In the genomic region with DNA sequence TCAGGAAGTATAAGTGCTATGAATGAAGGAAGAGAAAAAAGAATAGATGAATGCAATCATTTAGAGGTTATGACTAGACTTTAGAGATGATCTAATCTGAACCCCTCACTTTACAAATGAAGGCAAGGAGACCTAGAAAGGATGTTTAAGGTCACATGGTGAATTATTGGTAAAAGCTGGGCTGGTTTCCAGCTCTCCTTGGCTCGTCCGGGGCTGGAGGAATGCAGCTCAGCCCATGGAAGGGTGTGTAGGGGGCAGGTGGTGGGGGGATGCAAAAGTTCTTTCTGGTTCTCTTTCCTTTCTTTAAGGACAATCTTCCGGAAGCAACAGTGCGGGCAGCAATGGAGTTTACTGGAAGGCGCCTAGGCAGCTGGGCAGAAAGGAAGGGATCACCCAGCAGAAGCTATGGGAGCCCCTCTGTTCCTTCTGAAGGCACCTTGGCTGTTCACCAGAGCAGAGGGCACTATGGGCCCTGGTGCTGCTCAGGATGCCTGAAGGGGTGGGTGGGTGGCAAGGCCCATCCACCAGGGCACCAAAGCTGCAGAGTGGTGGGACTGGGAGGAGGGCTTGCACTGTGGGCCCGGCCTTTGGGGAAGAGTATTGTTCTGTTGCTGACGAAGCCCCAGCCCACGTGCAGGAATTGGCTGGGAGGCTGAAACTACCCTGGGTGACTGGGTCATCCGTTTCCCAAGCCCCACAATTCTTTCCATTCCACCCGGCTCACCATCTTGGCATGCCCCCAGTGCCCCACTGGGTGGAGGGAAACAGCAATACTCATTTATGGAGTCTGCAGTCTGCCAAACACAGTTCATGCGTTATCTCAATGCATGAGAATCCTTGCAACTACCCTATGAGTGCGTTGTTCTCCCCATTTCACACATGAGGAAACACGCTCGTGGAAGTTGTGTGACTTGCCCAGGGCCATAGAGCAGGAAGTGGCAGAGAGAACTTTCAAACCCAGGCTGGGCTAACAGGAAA, we compare ENCODE assay signal across 9 cellular contexts.
A peak's percentile ranks its signal among the peaks of the same experiment; 100 is the strongest.
DNase-seq lines count a peak whose midpoint lies in the region; ATAC-seq and TF ChIP-seq lines count a peak whose summit lies in the region.
"Had no signal": no experiment of that assay in that cellular context is flagged by ENCODE, and none has a peak within 500 bp of the region (broad histone marks: within the 10 kb centered on the region; RNA-seq: fewer than 3 reads in every experiment).

No MANE protein-coding gene starts in this region.

- 0 out of 2 replicates have a peak overlapping the region, but pooled peaks have one; percentile 24 for H2AFZ ChIP-seq in GM23248

- H3K27me3 ChIP-seq in GM23248 (replicated peaks; ENCODE audit: insufficient read depth) (no peaks in the 10 kb centered on the region), RWPE2 (ENCODE audit: insufficient read depth, poor library complexity, severe bottlenecking) (no peaks in the 10 kb centered on the region), skeletal muscle satellite cell (ENCODE audit: control insufficient read depth, insufficient read depth, low read length) (no peaks in the 10 kb centered on the region)

- no peaks in the 10 kb centered on the region for H3K36me3 ChIP-seq in GM23248 (ENCODE audit: low read depth)
- no peaks in the 10 kb centered on the region for H3K36me3 ChIP-seq in RWPE2 (ENCODE audit: low read depth)
- no peaks in the 10 kb centered on the region for H3K36me3 ChIP-seq in skeletal muscle satellite cell (ENCODE audit: insufficient read depth, low read length)

- H3K9ac ChIP-seq in GM23248 (peak overlapping the region; percentile 60; the same call in 1 of the 2 replicates), skeletal muscle satellite cell (ENCODE audit: low read depth, low read length) (peak overlapping the region; percentile 9)

- H3K4me2 ChIP-seq in GM23248 (ENCODE audit: unreplicated experiment) = peak overlapping the region; percentile 10
- H3K4me2 ChIP-seq in skeletal muscle satellite cell (ENCODE audit: low read length) = no peak overlapping the region

- H3K9me3 ChIP-seq in GM23248 (ENCODE audit: low read depth) = no peaks in the 10 kb centered on the region
- H3K9me3 ChIP-seq in RWPE2 (ENCODE audit: severe bottlenecking) = no peaks in the 10 kb centered on the region
- H3K9me3 ChIP-seq in skeletal muscle satellite cell (replicated peaks; ENCODE audit: low read length) = no peaks in the 10 kb centered on the region

- H3K9me2 ChIP-seq in GM23248 (ENCODE audit: insufficient read depth) = no peaks in the 10 kb centered on the region

- no peaks in the 10 kb centered on the region for H4K20me1 ChIP-seq in GM23248 (ENCODE audit: insufficient read depth)

- DNase-seq in GM23248 (peak; percentile 80), RWPE2 (ENCODE audit: low spot score) (no peak), fibroblast of pulmonary artery (ENCODE audit: low read depth) (peak; percentile 57), HK-2 (ENCODE audit: unreplicated experiment) (no peak), GF-D8 (lab: John Stamatoyannopoulos, UW) (no peak)
- DNase-seq: occipital lobe had no signal

- in situ Hi-C loops in GM23248 (cut with MboI) = no loop called here

- H3K4me3 ChIP-seq in GM23248 (no peak overlapping the region), RWPE2 (ENCODE audit: severe bottlenecking) (no peak overlapping the region), fibroblast of pulmonary artery (replicated peaks; ENCODE audit: low read depth, low read length) (no peak overlapping the region), skeletal muscle satellite cell (ENCODE audit: low read length) (no peak overlapping the region)

- WGBS in GM23248 (ENCODE audit: low coverage in 1 of 2, low lambda C conversion rate in 2 of 2, missing lambda C conversion rate in 2 of 2), 2 experiments = 46 to 49% methylated on average over 14 of the region's 14 CpGs

- ATAC-seq in RWPE2 (ENCODE audit: low read depth) = no peak
- ATAC-seq in HG03045 (IDR thresholded peaks at IDR 0.05; ENCODE audit: unreplicated experiment) = no peak
- no peak for ATAC-seq in GM19351 (IDR thresholded peaks at IDR 0.05; ENCODE audit: unreplicated experiment)

- peaks cover 58% of the 10 kb centered on the region for H3K4me1 ChIP-seq in GM23248 (ENCODE audit: insufficient read depth)
- peaks cover 49% of the 10 kb centered on the region for H3K4me1 ChIP-seq in RWPE2 (ENCODE audit: insufficient read depth, poor library complexity, severe bottlenecking)
- H3K4me1 ChIP-seq in skeletal muscle satellite cell (ENCODE audit: control insufficient read depth, insufficient read depth, low read length) = peaks cover 65% of the 10 kb centered on the region

- no peak for TF ChIP-seq CTCF in RWPE2 (IDR thresholded peaks at IDR 0.05; ENCODE audit: poor library complexity, severe bottlenecking)
- TF ChIP-seq CTCF in fibroblast of pulmonary artery (IDR thresholded peaks at IDR 0.05; ENCODE audit: low read length, missing control alignments) = no peak

- H3K27ac ChIP-seq in GM23248 (peak overlapping the region; percentile 86), RWPE2 (ENCODE audit: poor library complexity, severe bottlenecking) (peak overlapping the region; percentile 95)

- H3K79me2 ChIP-seq in GM23248 (ENCODE audit: insufficient read depth) = no peaks in the 10 kb centered on the region

- peaks cover 45% of the 10 kb centered on the region for H3F3A ChIP-seq in GM23248 (ENCODE audit: insufficient read depth)

Comparison
In these comparisons a context has a peak if more than half of its experiments do, and no peak if none do; other contexts are left out.
1. DNase-seq: peak in GM23248 (single experiment) and fibroblast of pulmonary artery (single experiment); none in RWPE2 (single experiment), HK-2 (single experiment) and GF-D8 (single experiment).